Comparison of ENCODE assay signal across 21 cellular contexts in genomic region chr4:118346495-118346894, GRCh38. TPM values are rescaled to one million over a fixed set of nuclear protein-coding genes. Genes with fewer than 3 reads are reported as not detected.
DNase-seq lines count a peak whose midpoint lies in the region; ATAC-seq and TF ChIP-seq lines count a peak whose summit lies in the region.
"Had no signal": no experiment of that assay in that cellular context is flagged by ENCODE, and none has a peak within 500 bp of the region (broad histone marks: within the 10 kb centered on the region; RNA-seq: fewer than 3 reads in every experiment).

No MANE protein-coding gene starts in this region.

- no peak overlapping the region for H2AK5ac ChIP-seq in mesendoderm (ENCODE audit: low read length)

- H3K4me3 Mint-ChIP-seq in type B pancreatic cell = no peak overlapping the region
- H3K4me3 Mint-ChIP-seq: CD4-positive, CD25-positive, alpha-beta regulatory T cell; CD8-positive, alpha-beta memory T cell; IgD-negative memory B cell had no signal

- H3K79me1 ChIP-seq in mesendoderm (ENCODE audit: low read length) = no peaks in the 10 kb centered on the region

- peaks cover 13% of the 10 kb centered on the region for H3K27me3 Mint-ChIP-seq in type B pancreatic cell

- H3K18ac ChIP-seq in mesendoderm (ENCODE audit: low read length) = no peak overlapping the region

- no peak overlapping the region for H3K27ac ChIP-seq in HEK293 (ENCODE audit: extremely low read depth, low read depth, low read length)
- peak overlapping the region; percentile 72 for H3K27ac ChIP-seq in colonic mucosa
- H3K27ac ChIP-seq in mesendoderm (ENCODE audit: low read depth, low read length) = no peak overlapping the region

- H3K9me3 Mint-ChIP-seq in type B pancreatic cell = no peaks in the 10 kb centered on the region
- H3K9me3 Mint-ChIP-seq: CD8-positive, alpha-beta memory T cell had no signal

- no peak overlapping the region for H3K4me3 ChIP-seq in HEK293 (ENCODE audit: low read depth, low read length)
- no peak overlapping the region for H3K4me3 ChIP-seq in colonic mucosa
- H3K4me3 ChIP-seq in mesendoderm (ENCODE audit: low read length) = no peak overlapping the region

- peaks cover 7% of the 10 kb centered on the region for H3K4me1 Mint-ChIP-seq in type B pancreatic cell (ENCODE audit: unreplicated experiment)

- H3K4ac ChIP-seq in mesendoderm (ENCODE audit: low read depth, low read length) = no peak overlapping the region

- peaks cover 26% of the 10 kb centered on the region for H3K4me1 ChIP-seq in HEK293 (ENCODE audit: control insufficient read depth, insufficient read depth, low read length)
- no peaks in the 10 kb centered on the region for H3K4me1 ChIP-seq in colonic mucosa
- H3K4me1 ChIP-seq in mesendoderm (ENCODE audit: control insufficient read depth, low read depth, low read length) = peaks cover 3% of the 10 kb centered on the region

- H2BK15ac ChIP-seq in mesendoderm (replicated peaks; ENCODE audit: low read depth) = no peak overlapping the region

- no peak overlapping the region for H4K5ac ChIP-seq in mesendoderm (ENCODE audit: low read length)

- CTCF ChIA-PET in HEK293 (lab: Yijun Ruan, JAX) = no interaction called here

- no peak overlapping the region for H3K56ac ChIP-seq in mesendoderm (ENCODE audit: low read length)

- POLR2A ChIA-PET in HEK293 (lab: Yijun Ruan, JAX) = no interaction called here

- H2BK5ac ChIP-seq in mesendoderm (ENCODE audit: low read length) = no peak overlapping the region

- H3K23ac ChIP-seq in mesendoderm (ENCODE audit: low read length) = no peak overlapping the region

- peak overlapping the region; percentile 11 for H3K27ac Mint-ChIP-seq in type B pancreatic cell
- H3K27ac Mint-ChIP-seq: CD4-positive, CD25-positive, alpha-beta regulatory T cell; IgD-negative memory B cell had no signal

- H3K4me2 ChIP-seq in mesendoderm (ENCODE audit: low read length) = no peak overlapping the region

- no peak overlapping the region for H4K8ac ChIP-seq in mesendoderm (ENCODE audit: low read depth, low read length)

- intact Hi-C loops in colonic mucosa (cut with DNase I) = no loop called here

- no peaks in the 10 kb centered on the region for H3K36me3 ChIP-seq in HEK293 (ENCODE audit: control insufficient read depth in 2 of 2, insufficient read depth in 1 of 2, low read length in 2 of 2)
- H3K36me3 ChIP-seq in colonic mucosa = no peaks in the 10 kb centered on the region
- no peaks in the 10 kb centered on the region for H3K36me3 ChIP-seq in mesendoderm (ENCODE audit: control insufficient read depth, insufficient read depth, low read length)
- H3K36me3 ChIP-seq: BE2C had no signal

- H3K79me2 ChIP-seq in mesendoderm (ENCODE audit: control insufficient read depth, insufficient read depth, low read length) = no peaks in the 10 kb centered on the region

- TF ChIP-seq CTCF in HEK293 (tag by site-specific recombination; IDR thresholded peaks at IDR 0.05) (no peak), colonic mucosa (IDR thresholded peaks at IDR 0.05) (no peak), type B pancreatic cell (conservative IDR thresholded peaks at IDR 0.05) (no peak)

- no peaks in the 10 kb centered on the region for H3K9me3 ChIP-seq in HEK293 (ENCODE audit: control insufficient read depth, insufficient read depth, low read depth, low read length)
- no peaks in the 10 kb centered on the region for H3K9me3 ChIP-seq in colonic mucosa
- H3K9me3 ChIP-seq: BE2C had no signal

- no peak for ATAC-seq in HG02798 (IDR thresholded peaks at IDR 0.05; ENCODE audit: poor library complexity, unreplicated experiment)
- ATAC-seq in GM19463 (IDR thresholded peaks at IDR 0.05; ENCODE audit: unreplicated experiment) = no peak
- ATAC-seq: HCT116, HepG2 had no signal

- H2BK120ac ChIP-seq in mesendoderm (ENCODE audit: low read depth, low read length) = no peak overlapping the region

- no CpG with 5 or more reads among the region's 4 CpGs for WGBS in mesendoderm (ENCODE audit: extremely low coverage, insufficient coverage, low lambda C conversion rate)

- H3K36me3 Mint-ChIP-seq in type B pancreatic cell = no peaks in the 10 kb centered on the region
- H3K36me3 Mint-ChIP-seq: CD4-positive, CD25-positive, alpha-beta regulatory T cell; CD8-positive, alpha-beta memory T cell; IgD-negative memory B cell had no signal

- DNase-seq in colonic mucosa (no peak), mesendoderm (peak; percentile 64), type B pancreatic cell (ENCODE audit: extremely low spot score, unreplicated experiment) (no peak), NCI-H345 treated with DMSO at 0.1 percent for 48 hours (lab: John Stamatoyannopoulos, UW; ENCODE audit: unreplicated experiment) (no peak)
- DNase-seq: ACHN; BE2C; C1 segment of cervical spinal cord; CD4-positive, CD25-positive, alpha-beta regulatory T cell; CD8-positive, alpha-beta memory T cell; COR-L47; DMS153; DMS79; GDM1; GOT3; H7 had no signal

- H3K9ac ChIP-seq in colonic mucosa (ENCODE audit: low read depth in 2 of 2, low read length in 2 of 2) (no peak overlapping the region), mesendoderm (ENCODE audit: low read length) (no peak overlapping the region)

- no peaks in the 10 kb centered on the region for H3K27me3 ChIP-seq in colonic mucosa
- no peaks in the 10 kb centered on the region for H3K27me3 ChIP-seq in mesendoderm (ENCODE audit: insufficient read depth, low read length, poor library complexity)
- H3K27me3 ChIP-seq: BE2C had no signal

TF ChIP-seq in HEK293, 187 proteins besides CTCF, POLR2A, EP300 and RAD21:
- TF ChIP-seq PBX3 (CRISPR knock-in tag; IDR thresholded peaks at IDR 0.05) (no peak), ZEB2 (tag by site-specific recombination; IDR thresholded peaks at IDR 0.05) (no peak), ZBTB17 (tag by site-specific recombination; IDR thresholded peaks at IDR 0.05) (peak; percentile 48; the same call in 1 of the 2 replicates), TCF7L2 (IDR thresholded peaks at IDR 0.05; ENCODE audit: borderline replicate concordance, low read depth, low read length) (no peak), GLIS1 (tag by site-specific recombination; IDR thresholded peaks at IDR 0.05) (peak; percentile 70), ZNF785 (tag by site-specific recombination; IDR thresholded peaks at IDR 0.05) (no peak)
TF ChIP-seq in HEK293: peak in this region for 2.

RNA-seq across cellular contexts. Expression of gene PRSS12, which starts 6.3 kb away (rescaled TPM):
- total RNA-seq in colonic mucosa (10 to 100 TPM; 20.1 to 22.4 TPM), type B pancreatic cell (ENCODE audit: low replicate concordance) (14.1 and 23.6 TPM in 2 replicates)
- 2.9 TPM for polyA plus RNA-seq in mesendoderm (2013, experiment 1 of 2)
- polyA plus RNA-seq in mesendoderm (2013, experiment 2 of 2) = 3.2 TPM
- total RNA-seq: CD4-positive, CD25-positive, alpha-beta regulatory T cell; CD8-positive, alpha-beta memory T cell had no signal
- polyA plus RNA-seq: CD8-positive, alpha-beta memory T cell; HepG2; IgD-negative memory B cell had no signal
